In genomic region chr22:27308513-27308912, GRCh38 we compare ENCODE assay signal across 38 cellular contexts.
"Had no signal": no experiment of that assay in that cellular context is flagged by ENCODE, and none has a peak within 500 bp of the region (broad histone marks: within the 10 kb centered on the region; RNA-seq: fewer than 3 reads in every experiment).

No MANE protein-coding gene starts in this region.

- H3K27me3 ChIP-seq: adrenal gland, brain microvascular endothelial cell, breast epithelium, cardiac muscle cell had no signal

- H3K36me3 ChIP-seq: adrenal gland, brain microvascular endothelial cell, breast epithelium, cardiac muscle cell had no signal

- H3K36me3 Mint-ChIP-seq: activated CD4-positive, alpha-beta memory T cell treated with anti-CD3 and anti-CD28 coated beads for 36 hours; activated naive CD8-positive, alpha-beta T cell treated with anti-CD3 and anti-CD28 coated beads for 36 hours had no signal

- H3K27ac Mint-ChIP-seq: activated B cell treated with CpG ODN at 0.5 μM for 24 hours; activated CD4-positive, alpha-beta memory T cell treated with anti-CD3 and anti-CD28 coated beads for 36 hours; activated CD4-positive, alpha-beta T cell treated with anti-CD3 and anti-CD28 coated beads, Interleukin-2, amount 10 ng/mL, durations not matched to agents 24 days and 14 days; activated CD8-positive, alpha-beta T cell treated with anti-CD3 and anti-CD28 coated beads for 36 hours; activated naive CD4-positive, alpha-beta T cell treated with anti-CD3 and anti-CD28 coated beads for 36 hours; activated naive CD4-positive, alpha-beta T cell treated with anti-CD3 and anti-CD28 coated beads, Interleukin-2, amount 50 U/mL, for 72 hours; activated naive CD8-positive, alpha-beta T cell treated with anti-CD3 and anti-CD28 coated beads for 36 hours; activated T-cell treated with anti-CD3 and anti-CD28 coated beads, Interleukin-2, amount 50 U/mL, for 72 hours; activated T-helper 1 cell treated with anti-CD3 and anti-CD28 coated beads, Interleukin-12 subunit alpha, Interleukin-12 subunit beta, Interleukin-2, Interleukin-4 antibody, amounts not matched to agents 30 ng/mL and 10 ng/mL and 1 ng/mL, durations not matched to agents 14 hours and 24 hours and 36 hours; activated T-helper 17 cell treated with anti-CD3 and anti-CD28 coated beads, Interleukin-2, amount 50 U/mL, for 72 hours; T-helper 1 cell treated with Interleukin-12 subunit alpha and Interleukin-12 subunit beta and Interleukin-4 antibody, amounts not matched to agents 30 μg/mL and 1 μg/mL, for 36 hours; T-helper 2 cell treated with Interferon-gamma antibody and Interleukin-4, amounts not matched to agents 5 μg/mL and 100 μg/mL, for 36 hours had no signal

- H3K4me3 ChIP-seq: adrenal gland, breast epithelium, cardiac muscle cell had no signal

- ATAC-seq: activated CD8-positive, alpha-beta T cell treated with anti-CD3 and anti-CD28 coated beads for 36 hours; activated naive CD4-positive, alpha-beta T cell treated with anti-CD3 and anti-CD28 coated beads, Interleukin-2, amount 50 U/mL, for 72 hours; activated T-cell treated with anti-CD3 and anti-CD28 coated beads, Interleukin-2, amount 50 U/mL, for 4 hours; activated T-cell treated with anti-CD3 and anti-CD28 coated beads, Interleukin-2, amount 50 U/mL, for 72 hours; activated T-helper 17 cell treated with anti-CD3 and anti-CD28 coated beads, Interleukin-2, amount 50 U/mL, for 72 hours had no signal

- H3K27ac ChIP-seq: adrenal gland, brain microvascular endothelial cell, breast epithelium, cardiac muscle cell, VCaP had no signal

- H3K9me3 Mint-ChIP-seq: activated B cell treated with CpG ODN at 0.5 μM for 24 hours; activated T-helper 17 cell treated with anti-CD3 and anti-CD28 coated beads, Interleukin-2, amount 50 U/mL, for 72 hours had no signal

- H3K4me3 Mint-ChIP-seq: activated B cell treated with CpG ODN at 0.5 μM for 24 hours; activated CD4-positive, alpha-beta memory T cell treated with anti-CD3 and anti-CD28 coated beads for 36 hours; activated CD4-positive, alpha-beta T cell treated with anti-CD3 and anti-CD28 coated beads, Interleukin-2, amount 10 ng/mL, durations not matched to agents 24 days and 14 days; activated CD8-positive, alpha-beta T cell treated with anti-CD3 and anti-CD28 coated beads for 36 hours; activated naive CD4-positive, alpha-beta T cell treated with anti-CD3 and anti-CD28 coated beads for 36 hours; activated naive CD8-positive, alpha-beta T cell treated with anti-CD3 and anti-CD28 coated beads for 36 hours; activated T-cell treated with anti-CD3 and anti-CD28 coated beads, Interleukin-2, amount 50 U/mL, for 4 hours; activated T-cell treated with anti-CD3 and anti-CD28 coated beads, Interleukin-2, amount 50 U/mL, for 72 hours; activated T-helper 1 cell treated with anti-CD3 and anti-CD28 coated beads, Interleukin-12 subunit alpha, Interleukin-12 subunit beta, Interleukin-2, Interleukin-4 antibody, amounts not matched to agents 30 ng/mL and 10 ng/mL and 1 ng/mL, durations not matched to agents 14 hours and 24 hours and 36 hours; activated T-helper 17 cell treated with anti-CD3 and anti-CD28 coated beads, Interleukin-2, amount 50 U/mL, for 72 hours; central memory CD8-positive, alpha-beta T cell; T-helper 1 cell treated with Interleukin-12 subunit alpha and Interleukin-12 subunit beta and Interleukin-4 antibody, amounts not matched to agents 30 μg/mL and 1 μg/mL, for 36 hours; T-helper 2 cell treated with Interferon-gamma antibody and Interleukin-4, amounts not matched to agents 5 μg/mL and 100 μg/mL, for 36 hours had no signal

- FAIRE-seq: TTC549 had no signal

- H3K27me3 Mint-ChIP-seq: activated CD4-positive, alpha-beta T cell treated with anti-CD3 and anti-CD28 coated beads, Interleukin-2, amount 10 ng/mL, durations not matched to agents 24 days and 14 days had no signal

- H3K4me1 Mint-ChIP-seq: activated B cell treated with CpG ODN at 0.5 μM for 24 hours; activated CD4-positive, alpha-beta T cell treated with anti-CD3 and anti-CD28 coated beads, Interleukin-2, amount 10 ng/mL, durations not matched to agents 24 days and 14 days; activated naive CD8-positive, alpha-beta T cell treated with anti-CD3 and anti-CD28 coated beads for 36 hours; activated T-helper 17 cell treated with anti-CD3 and anti-CD28 coated beads, Interleukin-2, amount 50 U/mL, for 72 hours; central memory CD8-positive, alpha-beta T cell had no signal

- DNase-seq: activated B cell treated with CpG ODN at 0.5 μM for 24 hours; activated CD4-positive, alpha-beta memory T cell treated with anti-CD3 and anti-CD28 coated beads for 36 hours; activated CD4-positive, alpha-beta T cell treated with anti-CD3 and anti-CD28 coated beads for 4 hours; activated CD4-positive, alpha-beta T cell treated with anti-CD3 and anti-CD28 coated beads, Interleukin-2, amount 10 ng/mL, durations not matched to agents 24 days and 14 days; activated CD4-positive, alpha-beta T cell treated with anti-CD3 and anti-CD28 coated beads, Interleukin-2, amount 50 U/mL, for 1 hour; activated CD4-positive, alpha-beta T cell treated with anti-CD3 and anti-CD28 coated beads, Interleukin-2, amount 50 U/mL, for 4 hours; activated CD4-positive, CD25-positive, alpha-beta regulatory T cell treated with anti-CD3 and anti-CD28 coated beads, Interleukin-2, amount 50 U/mL, for 72 hours; activated CD8-positive, alpha-beta memory T cell treated with anti-CD3 and anti-CD28 coated beads, Interleukin-2, amount 50 U/mL, for 4 hours; activated CD8-positive, alpha-beta T cell treated with anti-CD3 and anti-CD28 coated beads for 36 hours; activated effector memory CD4-positive, alpha-beta T cell treated with anti-CD3 and anti-CD28 coated beads, Interleukin-2, amount 50 U/mL, for 16 hours; activated gamma-delta T cell treated with Interleukin-2 at 50 U/mL for 16 hours; activated naive CD4-positive, alpha-beta T cell; activated naive CD4-positive, alpha-beta T cell treated with anti-CD3 and anti-CD28 coated beads for 36 hours; activated naive CD4-positive, alpha-beta T cell treated with anti-CD3 and anti-CD28 coated beads, Interleukin-2, amount 50 U/mL, for 16 hours; activated naive CD8-positive, alpha-beta T cell treated with anti-CD3 and anti-CD28 coated beads for 36 hours; activated T-cell treated with anti-CD3 and anti-CD28 coated beads for 4 hours; activated T-cell treated with anti-CD3 and anti-CD28 coated beads, Interleukin-2, amount 50 U/mL, for 1 hour; activated T-cell treated with anti-CD3 and anti-CD28 coated beads, Interleukin-2, amount 50 U/mL, for 4 hours; activated T-cell treated with anti-CD3 and anti-CD28 coated beads, Interleukin-2, amount 50 U/mL, for 72 hours; adrenal gland; amniotic stem cell; aorta; brain microvascular endothelial cell; caudate nucleus; cerebellar nuclear complex; T-helper 1 cell; T-helper 2 cell; T-helper 9 cell had no signal

- H3K4me1 ChIP-seq: adrenal gland, breast epithelium had no signal

- H3K9me3 ChIP-seq: adrenal gland, breast epithelium had no signal
